Comparison of ENCODE assay signal across 8 cellular contexts in genomic region chr1:12179111-12179519, GRCh38. TPM values are rescaled to one million over a fixed set of nuclear protein-coding genes. Genes with fewer than 3 reads are reported as not detected.
A peak's percentile ranks its signal among the peaks of the same experiment; 100 is the strongest.
DNase-seq lines count a peak whose midpoint lies in the region; TF ChIP-seq lines count a peak whose summit lies in the region.

No MANE protein-coding gene starts in this region.

- H4K20me1 ChIP-seq in SK-N-SH (ENCODE audit: insufficient read depth) = no peaks in the 10 kb centered on the region

- H3K27me3 Mint-ChIP-seq in dendritic cell treated with granulocyte-macrophage colony-stimulating factor and Interleukin-4, amounts not matched to agents 40 ng/mL and 50 ng/mL, for 4 days = no peaks in the 10 kb centered on the region

- no peaks in the 10 kb centered on the region for H3K79me2 ChIP-seq in SK-N-SH (ENCODE audit: insufficient read depth)

- TF ChIP-seq POLR2A in spleen (IDR thresholded peaks at IDR 0.05) = no peak

- no peaks in the 10 kb centered on the region for H3K9me3 Mint-ChIP-seq in dendritic cell treated with granulocyte-macrophage colony-stimulating factor and Interleukin-4, amounts not matched to agents 40 ng/mL and 50 ng/mL, for 4 days

- no peak overlapping the region for H3K9ac ChIP-seq in SK-N-SH

- H3K36me3 ChIP-seq in spleen = peaks cover 0 to 68% (median 0%) of the 10 kb centered on the region in 6 donors
- H3K36me3 ChIP-seq in SK-N-SH (replicated peaks in 1 of 2; ENCODE audit: control insufficient read depth in 1 of 2, insufficient read depth in 2 of 2, low read length in 1 of 2) = no peaks in the 10 kb centered on the region

- intact Hi-C loops in dendritic cell treated with granulocyte-macrophage colony-stimulating factor and Interleukin-4, amounts not matched to agents 40 ng/mL and 50 ng/mL, for 4 days (cut with micrococcal nuclease) = no loop called here
- intact Hi-C loops in spleen (cut with DNase I; ENCODE audit: low total_unique reads) = no loop called here

- no peak overlapping the region for H3K4me2 ChIP-seq in SK-N-SH

- H3K27ac ChIP-seq in spleen = peak overlapping the region; percentile 55 to 99 (median 98)
- H3K27ac ChIP-seq in SK-N-SH (ENCODE audit: low read depth in 2 of 2, low read length in 1 of 2) = no peak overlapping the region

- H2AFZ ChIP-seq in SK-N-SH (ENCODE audit: low read depth) = no peak overlapping the region

- DNase-seq in EH (ENCODE audit: low read depth) (peak; percentile 75), spleen (no peak), SK-N-SH (no peak), NCI-H1694 (lab: John Stamatoyannopoulos, UW) (no peak), NCI-H526 (lab: John Stamatoyannopoulos, UW) (no peak), HuH-7 (ENCODE audit: low spot score) (no peak)
- DNase-seq in activated CD4-positive, alpha-beta T cell treated with anti-CD3 and anti-CD28 coated beads for 4 hours = peak; percentile 83 to 89

- H3K27ac Mint-ChIP-seq in dendritic cell treated with granulocyte-macrophage colony-stimulating factor and Interleukin-4, amounts not matched to agents 40 ng/mL and 50 ng/mL, for 4 days = peak overlapping the region; percentile 96

- H3K4me1 ChIP-seq in spleen = peaks cover 66 to 100% (median 98%) of the 10 kb centered on the region in 6 donors
- H3K4me1 ChIP-seq in SK-N-SH (ENCODE audit: control insufficient read depth in 1 of 2, insufficient read depth in 2 of 2, low read depth in 1 of 2, low read length in 1 of 2) = peaks cover 10 to 11% of the 10 kb centered on the region in 2 experiments

- H3K9me3 ChIP-seq in spleen = no peaks in the 10 kb centered on the region
- H3K9me3 ChIP-seq in SK-N-SH = no peaks in the 10 kb centered on the region

- TF ChIP-seq EP300 in SK-N-SH (IDR thresholded peaks at IDR 0.05; ENCODE audit: borderline replicate concordance in 1 of 2, low read depth in 1 of 2, low read length in 1 of 2) = no peak

- CTCF ChIA-PET in SK-N-SH (lab: Yijun Ruan, JAX) = interaction anchor here (0.8 to 4.4 kb wide), 4 partner anchors 23 to 54 kb away, joined by 3 to 29 read pairs (median 4); no protein-coding TSS in a partner anchor

- peaks cover 98% of the 10 kb centered on the region for H3K4me1 Mint-ChIP-seq in dendritic cell treated with granulocyte-macrophage colony-stimulating factor and Interleukin-4, amounts not matched to agents 40 ng/mL and 50 ng/mL, for 4 days (ENCODE audit: low read depth)

- H3K4me3 Mint-ChIP-seq in dendritic cell treated with granulocyte-macrophage colony-stimulating factor and Interleukin-4, amounts not matched to agents 40 ng/mL and 50 ng/mL, for 4 days = no peak overlapping the region

- no peaks in the 10 kb centered on the region for H3K9me2 ChIP-seq in SK-N-SH

- H3K27me3 ChIP-seq in spleen (replicated peaks in 1 of 7) = no peaks in the 10 kb centered on the region
- no peaks in the 10 kb centered on the region for H3K27me3 ChIP-seq in SK-N-SH (ENCODE audit: insufficient read depth)

- no peak for TF ChIP-seq RAD21 in SK-N-SH (IDR thresholded peaks at IDR 0.05; ENCODE audit: low read length)

- no peak for TF ChIP-seq CTCF in spleen (IDR thresholded peaks at IDR 0.05 in 8 of 11, conservative IDR thresholded peaks at IDR 0.05 in 3 of 11)
- no peak for TF ChIP-seq CTCF in SK-N-SH (IDR thresholded peaks at IDR 0.05)

- peak overlapping the region in 1 of 8 donors; percentile 52 for H3K4me3 ChIP-seq in spleen
- no peak overlapping the region for H3K4me3 ChIP-seq in SK-N-SH (ENCODE audit: low read depth in 2 of 2, low read length in 1 of 2)

- peaks cover 4% of the 10 kb centered on the region for H3F3A ChIP-seq in SK-N-SH (replicated peaks; ENCODE audit: insufficient read depth)

- POLR2A ChIA-PET in SK-N-SH (lab: Yijun Ruan, JAX) = no interaction called here

- 10 to 31% (median 18%) methylated on average over 8 to 17 of the region's 17 CpGs for WGBS in spleen, 5 donors
- 60% methylated on average over 3 of the region's 17 CpGs for WGBS in SK-N-SH (ENCODE audit: low lambda C conversion rate)

- peaks cover 71% of the 10 kb centered on the region for H3K36me3 Mint-ChIP-seq in dendritic cell treated with granulocyte-macrophage colony-stimulating factor and Interleukin-4, amounts not matched to agents 40 ng/mL and 50 ng/mL, for 4 days (ENCODE audit: low read depth)

TF ChIP-seq in SK-N-SH, 30 proteins besides CTCF, POLR2A, EP300 and RAD21:
- TF ChIP-seq PBX3 (IDR thresholded peaks at IDR 0.05) (no peak), MEF2A (IDR thresholded peaks at IDR 0.05; ENCODE audit: borderline replicate concordance, low read depth) (no peak), NFIC (IDR thresholded peaks at IDR 0.05; ENCODE audit: borderline replicate concordance) (no peak), GABPA (IDR thresholded peaks at IDR 0.05; ENCODE audit: low read depth) (no peak), FOSL2 (IDR thresholded peaks at IDR 0.05; ENCODE audit: borderline replicate concordance, low read depth) (no peak), USF2 (IDR thresholded peaks at IDR 0.05; ENCODE audit: borderline replicate concordance, low read depth, low read length) (no peak), RFX5 (IDR thresholded peaks at IDR 0.05; ENCODE audit: low read length) (no peak), MXI1 (IDR thresholded peaks at IDR 0.05; ENCODE audit: low read depth, low read length) (no peak), SIN3A (IDR thresholded peaks at IDR 0.05; ENCODE audit: borderline replicate concordance, low read depth, low read length) (no peak), NRF1 (IDR thresholded peaks at IDR 0.05; ENCODE audit: low read depth, low read length) (no peak), CHD2 (IDR thresholded peaks at IDR 0.05; ENCODE audit: low read length, partially characterized antibody) (no peak), YY1 (IDR thresholded peaks at IDR 0.05; ENCODE audit: low read depth) (no peak), GATA2 (CRISPR knock-in tag; IDR thresholded peaks at IDR 0.05) (no peak), POLR2AphosphoS5 (IDR thresholded peaks at IDR 0.05; ENCODE audit: low read depth, low read length) (no peak), ZBTB33 (IDR thresholded peaks at IDR 0.05; ENCODE audit: borderline replicate concordance, low read depth) (no peak)

RNA-seq across cellular contexts. Expression of gene TNFRSF1B, which starts 12.3 kb away (rescaled TPM):
- total RNA-seq in spleen = 100 to 1,000 TPM; 142 to 233 (median 183) TPM
- polyA plus RNA-seq in spleen (10 to 100 TPM; 28.5 to 63.2 (median 36.8) TPM), SK-N-SH (2012; rRNA removed) (0.18 and 0.36 TPM in 2 replicates)
- polyA plus RNA-seq in SK-N-SH (2012; cell fraction: cytosol; rRNA removed) = 0.14 and 0.21 TPM in 2 replicates
- 0.12 and 0.14 TPM in 2 replicates for polyA plus RNA-seq in SK-N-SH (2012; cell fraction: nucleus; rRNA removed)

RNA-seq across cellular contexts. Expression of gene VPS13D, which starts 50.7 kb away (rescaled TPM):
- total RNA-seq in spleen = 100 to 1,000 TPM in 1 of 7 donors, 10 to 100 TPM in 6; 70.3 to 108 (median 93.7) TPM
- polyA plus RNA-seq in spleen (10 to 100 TPM; 10.1 to 15.3 (median 10.5) TPM), SK-N-SH (2012; rRNA removed) (14.4 and 15.0 TPM in 2 replicates)
- 9.1 and 10.8 TPM in 2 replicates for polyA plus RNA-seq in SK-N-SH (2012; cell fraction: cytosol; rRNA removed)
- polyA plus RNA-seq in SK-N-SH (2012; cell fraction: nucleus; rRNA removed) = 19.8 and 28.7 TPM in 2 replicates

Comparison
In these comparisons a context has a peak if more than half of its experiments do, and no peak if none do; other contexts are left out.
1. DNase-seq: peak in EH (single experiment) and activated CD4-positive, alpha-beta T cell treated with anti-CD3 and anti-CD28 coated beads for 4 hours (2 of 2); none in spleen (single experiment), SK-N-SH (single experiment), NCI-H1694 (single experiment), NCI-H526 (0 of 2) and HuH-7 (single experiment).
2. H3K27ac ChIP-seq: peak in spleen (8 of 8); none in SK-N-SH (0 of 2).
3. RNA of gene TNFRSF1B, which starts 12.3 kb away (polyA plus RNA-seq): 28.5 to 63.2 TPM in spleen; 0.12 to 0.36 TPM in SK-N-SH; every median in the first group is over 10 times any median in the second.